ENCODE assay signal across 1 cellular context in genomic region chr3:151199569-151200438, GRCh38.
TF ChIP-seq lines count a peak whose summit lies in the region.

No MANE protein-coding gene starts in this region.

TF ChIP-seq in SK-N-SH treated with all-trans-retinoic acid at 6 μM for 48 hours, 23 proteins besides CTCF, POLR2A, EP300 and RAD21 (continued from another document):
- TF ChIP-seq TSHZ2 (CRISPR knock-in tag; IDR thresholded peaks at IDR 0.05) = no peak
- no peak for TF ChIP-seq ZC3H10 (CRISPR knock-in tag; IDR thresholded peaks at IDR 0.05)
- TF ChIP-seq ZFP3 (CRISPR knock-in tag; IDR thresholded peaks at IDR 0.05) = no peak
- no peak for TF ChIP-seq ZNF70 (CRISPR knock-in tag; IDR thresholded peaks at IDR 0.05)
- TF ChIP-seq ZNF565 (CRISPR knock-in tag; conservative IDR thresholded peaks at IDR 0.05; ENCODE audit: low read depth) = no peak
